In genomic region chr1:63674238-63674864, GRCh38 we compare ENCODE assay signal across 8 cellular contexts.
DNase-seq lines count a peak whose midpoint lies in the region; ATAC-seq lines count a peak whose summit lies in the region.

No MANE protein-coding gene starts in this region.

- peak; percentile 69 for ATAC-seq in HG02852 (IDR thresholded peaks at IDR 0.05; ENCODE audit: unreplicated experiment)
- ATAC-seq in left lobe of liver, result peak; percentile 97

- DNase-seq in NCI-H82 (lab: John Stamatoyannopoulos, UW) (peak; percentile 80), NCI-H82 treated with DMSO at 0.1 percent for 48 hours (lab: John Stamatoyannopoulos, UW; ENCODE audit: unreplicated experiment) (no peak), NCI-H526 treated with DMSO at 0.1 percent for 48 hours (lab: John Stamatoyannopoulos, UW) (peak; percentile 22), cerebellar cortex (ENCODE audit: low spot score) (peak; percentile 63), left lobe of liver (ENCODE audit: low spot score) (peak; percentile 77), superior temporal gyrus (ENCODE audit: extremely low spot score) (peak; percentile 69), activated gamma-delta T cell (lab: John Stamatoyannopoulos, UW) (no peak)

Comparison
In these comparisons a context has a peak if more than half of its experiments do, and no peak if none do; other contexts are left out.
1. DNase-seq: peak in NCI-H82 (single experiment), NCI-H526 treated with DMSO at 0.1 percent for 48 hours (single experiment), cerebellar cortex (single experiment), left lobe of liver (single experiment) and superior temporal gyrus (single experiment); none in NCI-H82 treated with DMSO at 0.1 percent for 48 hours (single experiment) and activated gamma-delta T cell (single experiment).